In genomic region chr6:3176562-3177355, GRCh38 we compare ENCODE assay signal across 8 cellular contexts. TPM values are rescaled to one million over a fixed set of nuclear protein-coding genes. Genes with fewer than 3 reads are reported as not detected.
A peak's percentile ranks its signal among the peaks of the same experiment; 100 is the strongest.
DNase-seq lines count a peak whose midpoint lies in the region; ATAC-seq, FAIRE-seq and TF ChIP-seq lines count a peak whose summit lies in the region.

No MANE protein-coding gene starts in this region.

- no peaks in the 10 kb centered on the region for H3K79me2 ChIP-seq in HepG2 (ENCODE audit: insufficient read depth, low read length)

- no peak overlapping the region for H3K9ac ChIP-seq in HepG2 (ENCODE audit: insufficient read depth, low read depth, low read length)

- no peak for TF ChIP-seq POLR2A in HepG2 (IDR thresholded peaks at IDR 0.05; ENCODE audit: insufficient read depth in 1 of 2, low read depth in 2 of 2, low read length in 2 of 2)

- no peaks in the 10 kb centered on the region for H3K36me3 ChIP-seq in HepG2 (replicated peaks in 1 of 2; ENCODE audit: control insufficient read depth in 1 of 2, insufficient read depth in 2 of 2, low read length in 2 of 2)

- DNase-seq in DMS53 treated with DMSO at 0.1 percent for 48 hours (lab: John Stamatoyannopoulos, UW; ENCODE audit: unreplicated experiment): peak; percentile 85
- peak; percentile 56 for DNase-seq in NCI-H2196 (lab: John Stamatoyannopoulos, UW; ENCODE audit: unreplicated experiment)
- peak; percentile 23 for DNase-seq in activated naive CD4-positive, alpha-beta T cell treated with anti-CD3 and anti-CD28 coated beads, Interleukin-2, amount 50 U/mL, for 16 hours
- DNase-seq in HepG2 (ENCODE audit: low spot score): peak; percentile 68
- no peak for DNase-seq in GF-D8 (lab: John Stamatoyannopoulos, UW)

- no peak overlapping the region for H3K27ac ChIP-seq in HepG2 (ENCODE audit: extremely low read length, insufficient read depth, low read length)

- in situ Hi-C loops in HepG2 (cut with HindIII; ENCODE audit: extremely low pct_ligation_motif_present, low pct_unique_long_range_greater_than_20kb): no loop called here

- no peak for TF ChIP-seq RAD21 in HepG2 (CRISPR knock-in tag; IDR thresholded peaks at IDR 0.05)

- no peak overlapping the region for H2AFZ ChIP-seq in HepG2 (ENCODE audit: low read length)

- POLR2A ChIA-PET in HepG2 (lab: Yijun Ruan, JAX): interaction anchor here (0.5 to 2.0 kb wide), 5 partner anchors 11 to 75 kb away, joined by 3 to 5 read pairs (median 4); partner anchors contain the start of gene TUBB2A

- intact Hi-C loops in HepG2 (cut with micrococcal nuclease; ENCODE audit: unreplicated experiment): no loop called here

- no peak overlapping the region for H3K4me3 ChIP-seq in HepG2 (replicated peaks in 1 of 3; ENCODE audit: insufficient read depth in 1 of 3, low read depth in 2 of 3, low read length in 3 of 3)

- CTCF ChIA-PET in HepG2 (lab: Yijun Ruan, JAX; ENCODE audit: low intra/inter-chr PET ratio, low total read pairs): no interaction called here

- H3K4me2 ChIP-seq in HepG2 (ENCODE audit: low read depth, low read length): no peak overlapping the region

- H4K20me1 ChIP-seq in HepG2 (ENCODE audit: insufficient read depth, low read length): no peaks in the 10 kb centered on the region

- no TSS peak for BruUV-seq in HepG2 (replicated peaks; lab: Mats Ljungman, UMichigan)

- peak; percentile 51 for ATAC-seq in HepG2
- ATAC-seq in HG02610 (IDR thresholded peaks at IDR 0.05; ENCODE audit: unreplicated experiment): no peak
- ATAC-seq in HG03280 (IDR thresholded peaks at IDR 0.05; ENCODE audit: unreplicated experiment): no peak
- ATAC-seq in GM21529 (IDR thresholded peaks at IDR 0.05; ENCODE audit: unreplicated experiment): no peak

- no peak for TF ChIP-seq CTCF in HepG2 (CRISPR knock-in tag; IDR thresholded peaks at IDR 0.05)

- TF ChIP-seq EP300 in HepG2 (IDR thresholded peaks at IDR 0.05; ENCODE audit: low read depth in 2 of 2, low read length in 2 of 2) (no peak), HepG2 (CRISPR knock-in tag; IDR thresholded peaks at IDR 0.05; ENCODE audit: borderline replicate concordance) (0 out of 2 replicates have a peak, but pooled peaks have one; percentile 27)

- H3K27me3 ChIP-seq in HepG2 (ENCODE audit: control insufficient read depth in 1 of 2, insufficient read depth in 2 of 2, low read length in 2 of 2): no peaks in the 10 kb centered on the region; a peak in 2 of 5 replicates

- H3K9me3 ChIP-seq in HepG2 (ENCODE audit: low read length): no peaks in the 10 kb centered on the region

- FAIRE-seq in HepG2 (lab: Jason Lieb, UNC): no peak

- peaks cover 21% of the 10 kb centered on the region for H3K4me1 ChIP-seq in HepG2 (ENCODE audit: insufficient read depth, low read length)

- 63% methylated on average over 22 of the region's 22 CpGs for whole genome bisulfite sequencing in HepG2 (ENCODE audit: low lambda C conversion rate)

TF ChIP-seq in HepG2, 621 proteins besides CTCF, POLR2A, EP300 and RAD21 (continues in another document):
- TF ChIP-seq SMAD3 (CRISPR knock-in tag; IDR thresholded peaks at IDR 0.05) (no peak), ATF3 (CRISPR knock-in tag; IDR thresholded peaks at IDR 0.05) (peak; percentile 69; the same call in 1 of the 2 replicates), CEBPB (IDR thresholded peaks at IDR 0.05; ENCODE audit: borderline replicate concordance, low read depth, low read length) (peak; percentile 82; the same call in 1 of the 2 replicates), SRSF9 (IDR thresholded peaks at IDR 0.05; ENCODE audit: borderline replicate concordance, insufficient read depth, low read depth, low read length, poor library complexity, severe bottlenecking) (no peak), CEBPG (CRISPR knock-in tag; IDR thresholded peaks at IDR 0.05) (peak; percentile 46; the same call in 1 of the 2 replicates), GABPA (IDR thresholded peaks at IDR 0.05; ENCODE audit: low read depth, low read length) (no peak), GABPA (CRISPR knock-in tag; IDR thresholded peaks at IDR 0.05; ENCODE audit: low read depth) (0 out of 2 replicates have a peak, but pooled peaks have one; percentile 33), ATF7 (IDR thresholded peaks at IDR 0.05) (peak; percentile 96), ATF7 (CRISPR knock-in tag; IDR thresholded peaks at IDR 0.05) (no peak)

RNA-seq across cellular contexts. Expression of gene TUBB2A, which starts 19.4 kb away (rescaled TPM):
- total RNA-seq in HepG2 (2016; rRNA removed; fragmentation: Illumina TruSeq; extraction: Trizol): 35.3 and 38.1 TPM in 2 replicates
- total RNA-seq in HepG2 (2016; cell fraction: cytosol; rRNA removed; fragmentation: Illumina TruSeq; extraction: Trizol; ENCODE audit: low read depth): 10.1 and 10.3 TPM in 2 replicates
- total RNA-seq in HepG2 (2016; cell fraction: insoluble cytoplasmic fraction; rRNA removed; fragmentation: Illumina TruSeq; extraction: Trizol): 32.8 and 36.3 TPM in 2 replicates
- total RNA-seq in HepG2 (2016; cell fraction: membrane; rRNA removed; fragmentation: Illumina TruSeq; extraction: Trizol): 12.7 and 14.0 TPM in 2 replicates
- total RNA-seq in HepG2 (2016; cell fraction: nucleus; rRNA removed; fragmentation: Illumina TruSeq; extraction: Trizol): 13.9 and 14.1 TPM in 2 replicates
- polyA plus RNA-seq in HepG2 (2011; rRNA removed): 106 and 178 TPM in 2 replicates
- polyA plus RNA-seq in HepG2 (2011; cell fraction: cytosol; rRNA removed): 118 and 142 TPM in 2 replicates
- polyA plus RNA-seq in HepG2 (2011; cell fraction: nucleus; rRNA removed): 111 and 136 TPM in 2 replicates
- 89.5 and 170 TPM in 2 replicates for polyA plus RNA-seq in HepG2 (2012)
- polyA plus RNA-seq in HepG2 (2016; cell fraction: cytosol; fragmentation: Illumina TruSeq; extraction: Trizol; ENCODE audit: low read depth): 7.8 and 9.2 TPM in 2 replicates
- polyA plus RNA-seq in HepG2 (2016; cell fraction: insoluble cytoplasmic fraction; fragmentation: Illumina TruSeq; extraction: Trizol; ENCODE audit: low read depth): 37.3 and 40.4 TPM in 2 replicates
- polyA plus RNA-seq in HepG2 (2016; cell fraction: membrane; fragmentation: Illumina TruSeq; extraction: Trizol; ENCODE audit: low read depth): 8.6 and 9.4 TPM in 2 replicates
- 25.9 and 28.8 TPM in 2 replicates for polyA plus RNA-seq in HepG2 (2016; cell fraction: nucleus; fragmentation: Illumina TruSeq; extraction: Trizol; ENCODE audit: insufficient read depth, low read depth)
- 14.5 and 150 TPM in 2 replicates for polyA minus RNA-seq in HepG2 (2011; rRNA and poly(A)+ RNA removed; ENCODE audit: low replicate concordance)
- 76.6 and 136 TPM in 2 replicates for polyA minus RNA-seq in HepG2 (2011; cell fraction: cytosol; rRNA and poly(A)+ RNA removed)
- 30.0 and 49.6 TPM in 2 replicates for polyA minus RNA-seq in HepG2 (2011; cell fraction: nucleus; rRNA and poly(A)+ RNA removed)

RNA-seq across cellular contexts. Expression of gene TUBB2B, which starts 50.7 kb away (rescaled TPM):
- total RNA-seq in HepG2 (2016; rRNA removed; fragmentation: Illumina TruSeq; extraction: Trizol): 9.3 and 10.3 TPM in 2 replicates
- 4.4 and 4.7 TPM in 2 replicates for total RNA-seq in HepG2 (2016; cell fraction: cytosol; rRNA removed; fragmentation: Illumina TruSeq; extraction: Trizol; ENCODE audit: low read depth)
- total RNA-seq in HepG2 (2016; cell fraction: insoluble cytoplasmic fraction; rRNA removed; fragmentation: Illumina TruSeq; extraction: Trizol): 7.4 and 10.0 TPM in 2 replicates
- 7.0 TPM in 2 replicates for total RNA-seq in HepG2 (2016; cell fraction: membrane; rRNA removed; fragmentation: Illumina TruSeq; extraction: Trizol)
- 4.2 TPM in 2 replicates for total RNA-seq in HepG2 (2016; cell fraction: nucleus; rRNA removed; fragmentation: Illumina TruSeq; extraction: Trizol)
- polyA plus RNA-seq in HepG2 (2011; rRNA removed): 23.6 and 39.5 TPM in 2 replicates
- 33.6 and 35.1 TPM in 2 replicates for polyA plus RNA-seq in HepG2 (2011; cell fraction: cytosol; rRNA removed)
- 20.7 and 31.9 TPM in 2 replicates for polyA plus RNA-seq in HepG2 (2011; cell fraction: nucleus; rRNA removed)
- 18.7 and 50.4 TPM in 2 replicates for polyA plus RNA-seq in HepG2 (2012)
- polyA plus RNA-seq in HepG2 (2016; cell fraction: cytosol; fragmentation: Illumina TruSeq; extraction: Trizol; ENCODE audit: low read depth): 3.0 and 3.6 TPM in 2 replicates
- polyA plus RNA-seq in HepG2 (2016; cell fraction: insoluble cytoplasmic fraction; fragmentation: Illumina TruSeq; extraction: Trizol; ENCODE audit: low read depth): 8.6 and 11.7 TPM in 2 replicates
- 4.9 and 7.1 TPM in 2 replicates for polyA plus RNA-seq in HepG2 (2016; cell fraction: membrane; fragmentation: Illumina TruSeq; extraction: Trizol; ENCODE audit: low read depth)
- 6.5 and 6.8 TPM in 2 replicates for polyA plus RNA-seq in HepG2 (2016; cell fraction: nucleus; fragmentation: Illumina TruSeq; extraction: Trizol; ENCODE audit: insufficient read depth, low read depth)
- 39.5 TPM in 1 of 2 replicates, not detected in the other for polyA minus RNA-seq in HepG2 (2011; rRNA and poly(A)+ RNA removed; ENCODE audit: low replicate concordance)
- polyA minus RNA-seq in HepG2 (2011; cell fraction: cytosol; rRNA and poly(A)+ RNA removed): 20.2 and 27.6 TPM in 2 replicates
- polyA minus RNA-seq in HepG2 (2011; cell fraction: nucleus; rRNA and poly(A)+ RNA removed): 4.5 and 11.2 TPM in 2 replicates

RNA-seq across cellular contexts. Expression of gene BPHL, which starts 58.2 kb away (rescaled TPM):
- 39.5 and 48.6 TPM in 2 replicates for total RNA-seq in HepG2 (2016; rRNA removed; fragmentation: Illumina TruSeq; extraction: Trizol)
- total RNA-seq in HepG2 (2016; cell fraction: cytosol; rRNA removed; fragmentation: Illumina TruSeq; extraction: Trizol; ENCODE audit: low read depth): 13.0 and 14.5 TPM in 2 replicates
- total RNA-seq in HepG2 (2016; cell fraction: insoluble cytoplasmic fraction; rRNA removed; fragmentation: Illumina TruSeq; extraction: Trizol): 42.3 and 49.9 TPM in 2 replicates
- total RNA-seq in HepG2 (2016; cell fraction: membrane; rRNA removed; fragmentation: Illumina TruSeq; extraction: Trizol): 29.2 and 32.0 TPM in 2 replicates
- total RNA-seq in HepG2 (2016; cell fraction: nucleus; rRNA removed; fragmentation: Illumina TruSeq; extraction: Trizol): 25.4 and 25.5 TPM in 2 replicates
- 35.6 and 37.8 TPM in 2 replicates for polyA plus RNA-seq in HepG2 (2011; rRNA removed)
- 25.0 and 32.1 TPM in 2 replicates for polyA plus RNA-seq in HepG2 (2011; cell fraction: cytosol; rRNA removed)
- polyA plus RNA-seq in HepG2 (2011; cell fraction: nucleus; rRNA removed): 31.4 and 44.9 TPM in 2 replicates
- 33.2 and 56.4 TPM in 2 replicates for polyA plus RNA-seq in HepG2 (2012)
- 12.2 and 18.6 TPM in 2 replicates for polyA plus RNA-seq in HepG2 (2016; cell fraction: cytosol; fragmentation: Illumina TruSeq; extraction: Trizol; ENCODE audit: low read depth)
- 57.7 and 60.4 TPM in 2 replicates for polyA plus RNA-seq in HepG2 (2016; cell fraction: insoluble cytoplasmic fraction; fragmentation: Illumina TruSeq; extraction: Trizol; ENCODE audit: low read depth)
- polyA plus RNA-seq in HepG2 (2016; cell fraction: membrane; fragmentation: Illumina TruSeq; extraction: Trizol; ENCODE audit: low read depth): 24.1 and 29.1 TPM in 2 replicates
- polyA plus RNA-seq in HepG2 (2016; cell fraction: nucleus; fragmentation: Illumina TruSeq; extraction: Trizol; ENCODE audit: insufficient read depth, low read depth): 40.4 and 41.8 TPM in 2 replicates
- polyA minus RNA-seq in HepG2 (2011; rRNA and poly(A)+ RNA removed; ENCODE audit: low replicate concordance): 7.2 and 21.2 TPM in 2 replicates
- polyA minus RNA-seq in HepG2 (2011; cell fraction: cytosol; rRNA and poly(A)+ RNA removed): 12.7 and 16.3 TPM in 2 replicates
- 34.6 and 42.1 TPM in 2 replicates for polyA minus RNA-seq in HepG2 (2011; cell fraction: nucleus; rRNA and poly(A)+ RNA removed)
